Comparison of ENCODE assay signal across 21 cellular contexts in genomic region chr22:44438481-44439131, GRCh38.
"Had no signal": no experiment of that assay in that cellular context is flagged by ENCODE, and none has a peak within 500 bp of the region (broad histone marks: within the 10 kb centered on the region; RNA-seq: fewer than 3 reads in every experiment).

No MANE protein-coding gene starts in this region.

- H3K27me3 Mint-ChIP-seq: activated CD8-positive, alpha-beta T cell treated with anti-CD3 and anti-CD28 coated beads for 36 hours; activated naive CD8-positive, alpha-beta T cell treated with anti-CD3 and anti-CD28 coated beads, Interleukin-2, amount 50 U/mL, for 24 hours; activated T-cell treated with anti-CD3 and anti-CD28 coated beads, Interleukin-2, amount 50 U/mL, for 24 hours; T-cell had no signal

- H3K27me3 ChIP-seq: heart right ventricle, neutrophil had no signal

- DNase-seq: activated CD4-positive, alpha-beta T cell treated with anti-CD3 and anti-CD28 coated beads, Interleukin-2, amount 10 ng/mL, durations not matched to agents 24 days and 14 days; activated CD4-positive, CD25-positive, alpha-beta regulatory T cell; activated CD8-positive, alpha-beta T cell treated with anti-CD3 and anti-CD28 coated beads for 36 hours; activated naive CD4-positive, alpha-beta T cell treated with anti-CD3 and anti-CD28 coated beads, Interleukin-2, amount 10 ng/mL, durations not matched to agents 7 days and 5 days; activated naive CD8-positive, alpha-beta T cell treated with anti-CD3 and anti-CD28 coated beads, Interleukin-2, amount 50 U/mL, for 24 hours; anterior cingulate cortex; central memory CD4-positive, alpha-beta T cell; cortex of kidney; effector CD4-positive, alpha-beta T cell; heart right ventricle; stimulated activated CD4-positive, alpha-beta T cell treated with anti-CD3 and anti-CD28 coated beads, Interleukin-2, amount 100 ng/mL, for 24 hours; stimulated activated naive CD4-positive, alpha-beta T cell treated with Interleukin-2 at 50 U/mL for 16 hours; substantia nigra; T-cell had no signal

- H3K4me3 Mint-ChIP-seq: activated CD4-positive, alpha-beta T cell treated with anti-CD3 and anti-CD28 coated beads, Interleukin-2, amount 10 ng/mL, durations not matched to agents 24 days and 14 days; activated CD8-positive, alpha-beta T cell treated with anti-CD3 and anti-CD28 coated beads for 36 hours; activated naive CD4-positive, alpha-beta T cell treated with anti-CD3 and anti-CD28 coated beads, Interleukin-2, amount 10 ng/mL, durations not matched to agents 7 days and 5 days; activated naive CD8-positive, alpha-beta T cell treated with anti-CD3 and anti-CD28 coated beads, Interleukin-2, amount 50 U/mL, for 24 hours; activated T-cell treated with anti-CD3 and anti-CD28 coated beads, Interleukin-2, amount 50 U/mL, for 24 hours; brain; naive thymus-derived CD8-positive, alpha-beta T cell; T-cell had no signal

- H3K4me1 ChIP-seq: tibial artery had no signal

- H3K4me2 ChIP-seq: SK-N-SH had no signal

- H3K27ac ChIP-seq: heart right ventricle, neutrophil, tibial artery had no signal

- ATAC-seq: activated CD8-positive, alpha-beta T cell treated with anti-CD3 and anti-CD28 coated beads for 36 hours; activated naive CD8-positive, alpha-beta T cell treated with anti-CD3 and anti-CD28 coated beads, Interleukin-2, amount 50 U/mL, for 24 hours; heart right ventricle; naive thymus-derived CD8-positive, alpha-beta T cell; T-cell had no signal

- H3K27ac Mint-ChIP-seq: activated CD4-positive, alpha-beta T cell treated with anti-CD3 and anti-CD28 coated beads, Interleukin-2, amount 10 ng/mL, durations not matched to agents 24 days and 14 days; activated CD8-positive, alpha-beta T cell treated with anti-CD3 and anti-CD28 coated beads for 36 hours; activated naive CD4-positive, alpha-beta T cell treated with anti-CD3 and anti-CD28 coated beads, Interleukin-2, amount 10 ng/mL, durations not matched to agents 7 days and 5 days; activated naive CD8-positive, alpha-beta T cell treated with anti-CD3 and anti-CD28 coated beads, Interleukin-2, amount 50 U/mL, for 24 hours; activated T-cell treated with anti-CD3 and anti-CD28 coated beads, Interleukin-2, amount 50 U/mL, for 24 hours; activated T-helper 2 cell treated with anti-CD3 and anti-CD28 coated beads, Interferon-gamma antibody, Interleukin-2, Interleukin-4, amounts not matched to agents 10 μg/mL and 5 μg/mL and 100 μg/mL, durations not matched to agents 14 hours and 24 hours and 36 hours; brain; T-cell had no signal

- H3K36me3 Mint-ChIP-seq: activated naive CD4-positive, alpha-beta T cell treated with anti-CD3 and anti-CD28 coated beads, Interleukin-2, amount 10 ng/mL, durations not matched to agents 7 days and 5 days; brain; naive thymus-derived CD8-positive, alpha-beta T cell; T-cell had no signal

- H3K4me3 ChIP-seq: heart right ventricle, tibial artery had no signal

- H3K4me1 Mint-ChIP-seq: activated CD4-positive, alpha-beta T cell treated with anti-CD3 and anti-CD28 coated beads, Interleukin-2, amount 10 ng/mL, durations not matched to agents 24 days and 14 days; activated naive CD4-positive, alpha-beta T cell treated with anti-CD3 and anti-CD28 coated beads, Interleukin-2, amount 10 ng/mL, durations not matched to agents 7 days and 5 days; activated naive CD8-positive, alpha-beta T cell treated with anti-CD3 and anti-CD28 coated beads, Interleukin-2, amount 50 U/mL, for 24 hours; T-cell had no signal

- H3K9me3 Mint-ChIP-seq: activated CD4-positive, alpha-beta T cell treated with anti-CD3 and anti-CD28 coated beads, Interleukin-2, amount 10 ng/mL, durations not matched to agents 24 days and 14 days; activated CD8-positive, alpha-beta T cell treated with anti-CD3 and anti-CD28 coated beads for 36 hours; activated naive CD4-positive, alpha-beta T cell treated with anti-CD3 and anti-CD28 coated beads, Interleukin-2, amount 10 ng/mL, durations not matched to agents 7 days and 5 days; activated naive CD8-positive, alpha-beta T cell treated with anti-CD3 and anti-CD28 coated beads, Interleukin-2, amount 50 U/mL, for 24 hours; activated T-cell treated with anti-CD3 and anti-CD28 coated beads, Interleukin-2, amount 50 U/mL, for 24 hours; activated T-helper 2 cell treated with anti-CD3 and anti-CD28 coated beads, Interferon-gamma antibody, Interleukin-2, Interleukin-4, amounts not matched to agents 10 μg/mL and 5 μg/mL and 100 μg/mL, durations not matched to agents 14 hours and 24 hours and 36 hours; naive thymus-derived CD8-positive, alpha-beta T cell; T-cell had no signal

- H3K9me3 ChIP-seq: heart right ventricle, neutrophil, SK-N-SH, tibial artery had no signal

- H3K36me3 ChIP-seq: heart right ventricle, neutrophil, tibial artery had no signal
